Comparison of ENCODE assay signal across 35 cellular contexts in genomic region chrX:30799327-30799726, GRCh38.
DNase-seq lines count a peak whose midpoint lies in the region; ATAC-seq, FAIRE-seq and TF ChIP-seq lines count a peak whose summit lies in the region.
"Had no signal": no experiment of that assay in that cellular context is flagged by ENCODE, and none has a peak within 500 bp of the region (broad histone marks: within the 10 kb centered on the region; RNA-seq: fewer than 3 reads in every experiment).

No MANE protein-coding gene starts in this region.

- H4K20me1 ChIP-seq in H9 (ENCODE audit: control insufficient read depth, insufficient read depth, insufficient read length): peaks cover 4% of the 10 kb centered on the region
- peaks cover 0 to 3% of the 10 kb centered on the region in 2 experiments for H4K20me1 ChIP-seq in H1 (replicated peaks in 1 of 2; ENCODE audit: control insufficient read depth in 1 of 2, insufficient read depth in 2 of 2, low read length in 2 of 2)
- H4K20me1 ChIP-seq: BLaER1; BLaER1 treated with 17β-estradiol and CSF1 and Interleukin-3, amounts not matched to agents 10 nM and 100 nM had no signal

- no peak for FAIRE-seq in H1 (lab: Jason Lieb, UNC)
- FAIRE-seq: A204.1, A549, D721Med had no signal

- H3K36me3 Mint-ChIP-seq in H9 (ENCODE audit: insufficient read depth in 1 of 3, low read depth in 3 of 3) (no peaks in the 10 kb centered on the region; a peak in 1 of 7 replicates), chondrocyte (ENCODE audit: low read depth) (no peaks in the 10 kb centered on the region), endodermal cell (ENCODE audit: low read depth) (no peaks in the 10 kb centered on the region), Caco-2 (ENCODE audit: insufficient read depth, unreplicated experiment) (no peaks in the 10 kb centered on the region)
- H3K36me3 Mint-ChIP-seq: CD14-positive monocyte; CD4-positive, alpha-beta memory T cell; CD4-positive, CD25-positive, alpha-beta regulatory T cell; CD8-positive, alpha-beta memory T cell; CD8-positive, alpha-beta T cell had no signal

- H3K4me1 ChIP-seq in H9 (ENCODE audit: insufficient read depth, low read length) (no peaks in the 10 kb centered on the region), H1 (replicated peaks in 1 of 4; ENCODE audit: control insufficient read depth in 3 of 4, insufficient read depth in 4 of 4, low read length in 3 of 4) (peaks cover 0 to 2% (median 0%) of the 10 kb centered on the region in 4 experiments; a peak in 1 of 7 replicates), endodermal cell (ENCODE audit: control insufficient read depth, insufficient read depth, low read length) (no peaks in the 10 kb centered on the region), left lung (no peaks in the 10 kb centered on the region), Caco-2 (no peaks in the 10 kb centered on the region), ascending aorta (no peaks in the 10 kb centered on the region)
- H3K4me1 ChIP-seq: A549; BE2C; BLaER1; BLaER1 treated with 17β-estradiol and CSF1 and Interleukin-3, amounts not matched to agents 10 nM and 100 nM had no signal

- POLR2A ChIA-PET in H1 (lab: Charles Lee; ENCODE audit: partially characterized antibody): no interaction called here
- POLR2A ChIA-PET in Caco-2 (lab: Charles Lee): no interaction called here

- no peak for TF ChIP-seq POLR2A in H1 (IDR thresholded peaks at IDR 0.05; ENCODE audit: control extremely low read depth in 1 of 2, low read depth in 2 of 2, low read length in 2 of 2)

- WGBS in H9 (ENCODE audit: extremely low coverage, insufficient read length, low lambda C conversion rate): no CpG with 5 or more reads among the region's 2 CpGs
- 80% methylated on average over 1 of the region's 2 CpGs; no CpG with 5 or more reads in 1 of the 2 experiments for WGBS in H1 (ENCODE audit: extremely low coverage in 1 of 2, insufficient coverage in 1 of 2, insufficient read length in 1 of 2, insufficient replicate concordance in 2 of 2, low coverage in 1 of 2, low lambda C conversion rate in 2 of 2, missing lambda C conversion rate in 1 of 2), 2 experiments
- WGBS in endodermal cell (ENCODE audit: insufficient coverage in 1 of 2, insufficient read length in 1 of 2), 2 experiments: 85 to 90% methylated on average over 2 of the region's 2 CpGs

- no peak overlapping the region for H2BK5ac ChIP-seq in H9 (ENCODE audit: insufficient read length, low read length)
- H2BK5ac ChIP-seq in H1 (ENCODE audit: low read depth, low read length): peak overlapping the region; percentile 87

- no TSS peak for BruUV-seq in Caco-2 (replicated peaks; lab: Mats Ljungman, UMichigan)

- no peak overlapping the region for H3T11ph ChIP-seq in H9 (ENCODE audit: low read length)

- peak overlapping the region; percentile 14 for H4K5ac ChIP-seq in H9 (ENCODE audit: insufficient read length, low read depth, low read length)
- no peak overlapping the region for H4K5ac ChIP-seq in H1 (ENCODE audit: insufficient read length, low read depth, low read length)

- no peak overlapping the region for H3K4me3 Mint-ChIP-seq in H9
- H3K4me3 Mint-ChIP-seq in chondrocyte (ENCODE audit: unreplicated experiment): no peak overlapping the region
- no peak overlapping the region for H3K4me3 Mint-ChIP-seq in endodermal cell
- H3K4me3 Mint-ChIP-seq in Caco-2 (ENCODE audit: unreplicated experiment): no peak overlapping the region
- H3K4me3 Mint-ChIP-seq: B cell; CD14-positive monocyte; CD4-positive, alpha-beta memory T cell; CD4-positive, alpha-beta T cell; CD4-positive, CD25-positive, alpha-beta regulatory T cell; CD8-positive, alpha-beta memory T cell; CD8-positive, alpha-beta T cell had no signal

- intact Hi-C loops in left lung (cut with DNase I) (no loop called here), Caco-2 (cut with micrococcal nuclease; ENCODE audit: unreplicated experiment) (no loop called here), ascending aorta (cut with DNase I) (no loop called here)

- H3K79me2 ChIP-seq in H9 (ENCODE audit: insufficient read depth, low read length): no peaks in the 10 kb centered on the region
- no peaks in the 10 kb centered on the region for H3K79me2 ChIP-seq in H1 (ENCODE audit: control insufficient read depth in 1 of 2, insufficient read depth in 2 of 2, low read length in 2 of 2)

- DNase-seq in H9 (no peak), chondrocyte (ENCODE audit: low spot score) (peak; percentile 26), H1 (ENCODE audit: low read depth in 1 of 2, low spot score in 2 of 2) (no peak), endodermal cell (peak; percentile 20), left lung (no peak), Caco-2 (no peak), ascending aorta (ENCODE audit: low spot score in 2 of 2) (no peak), 8988T (no peak)
- DNase-seq: ACHN; AML-193; BE2C; C1 segment of cervical spinal cord; Calu3; CD4-positive, alpha-beta memory T cell; CD4-positive, alpha-beta T cell; CD4-positive, CD25-positive, alpha-beta regulatory T cell; CD8-positive, alpha-beta memory T cell; CD8-positive, alpha-beta T cell; COR-L47; DMS 273 treated with DMSO at 0.1 percent for 48 hours; DMS153; DMS53; DMS79; DMS79 treated with DMSO at 0.1 percent for 48 hours; DND-41; EL had no signal

- H3K36me3 ChIP-seq in H1 (ENCODE audit: control insufficient read depth in 2 of 4, insufficient read depth in 4 of 4, low read length in 3 of 4) (no peaks in the 10 kb centered on the region), endodermal cell (ENCODE audit: control insufficient read depth, insufficient read depth, low read length) (no peaks in the 10 kb centered on the region), left lung (no peaks in the 10 kb centered on the region), Caco-2 (ENCODE audit: control insufficient read depth, insufficient read depth, low read length) (no peaks in the 10 kb centered on the region; the same call in 1 of the 2 replicates), ascending aorta (no peaks in the 10 kb centered on the region)
- H3K36me3 ChIP-seq: BE2C; BLaER1; BLaER1 treated with 17β-estradiol and CSF1 and Interleukin-3, amounts not matched to agents 10 nM and 100 nM had no signal

- no peak overlapping the region for H2AK5ac ChIP-seq in H9 (ENCODE audit: insufficient read length, low read length)
- peak overlapping the region; percentile 98 for H2AK5ac ChIP-seq in H1 (ENCODE audit: low read depth, low read length)

- peaks cover 16% of the 10 kb centered on the region for H3K9me3 ChIP-seq in H9 (ENCODE audit: control insufficient read depth, low read depth, low read length)
- no peaks in the 10 kb centered on the region for H3K9me3 ChIP-seq in H1 (ENCODE audit: insufficient read depth in 2 of 2, low read depth in 1 of 2, low read length in 1 of 2)
- H3K9me3 ChIP-seq in endodermal cell (ENCODE audit: control insufficient read depth, low read length): no peaks in the 10 kb centered on the region
- H3K9me3 ChIP-seq in left lung: no peaks in the 10 kb centered on the region
- no peaks in the 10 kb centered on the region for H3K9me3 ChIP-seq in Caco-2
- no peaks in the 10 kb centered on the region for H3K9me3 ChIP-seq in ascending aorta
- H3K9me3 ChIP-seq: A549, BE2C had no signal

- no peak overlapping the region for H3K56ac ChIP-seq in H9 (ENCODE audit: insufficient read length, low read depth, low read length)
- H3K56ac ChIP-seq in H1 (replicated peaks; ENCODE audit: insufficient read length, low read depth, low read length): no peak overlapping the region

- H4K91ac ChIP-seq in H9 (ENCODE audit: insufficient read length, low read depth, low read length) (no peak overlapping the region), H1 (replicated peaks; ENCODE audit: insufficient read length, low read length) (peak overlapping the region; percentile 75)

- TF ChIP-seq RAD21 in H1 (IDR thresholded peaks at IDR 0.05 in 1 of 2, conservative IDR thresholded peaks at IDR 0.05 in 1 of 2; ENCODE audit: low read depth in 2 of 2, low read length in 2 of 2): no peak

- H3K4me3 ChIP-seq in H1 (ENCODE audit: extremely low read depth in 1 of 4, insufficient read depth in 2 of 4, low read depth in 3 of 4, low read length in 4 of 4): no peak overlapping the region
- no peak overlapping the region for H3K4me3 ChIP-seq in endodermal cell (ENCODE audit: low read length)
- no peak overlapping the region for H3K4me3 ChIP-seq in left lung
- H3K4me3 ChIP-seq in Caco-2 (ENCODE audit: low read depth, low read length): no peak overlapping the region
- no peak overlapping the region for H3K4me3 ChIP-seq in ascending aorta
- H3K4me3 ChIP-seq: A549; BLaER1; BLaER1 treated with 17β-estradiol and CSF1 and Interleukin-3, amounts not matched to agents 10 nM and 100 nM had no signal

- no peak overlapping the region for H2BK20ac ChIP-seq in H9 (ENCODE audit: low read depth, low read length, poor library complexity, severe bottlenecking)
- no peak overlapping the region for H2BK20ac ChIP-seq in H1 (ENCODE audit: low read length)

- H3K23me2 ChIP-seq in H9 (ENCODE audit: insufficient read length, low read depth, low read length, poor library complexity, severe bottlenecking): no peaks in the 10 kb centered on the region
- H3K23me2 ChIP-seq in H1 (ENCODE audit: low read depth, low read length): no peaks in the 10 kb centered on the region

- H3K27ac ChIP-seq in H9 (ENCODE audit: insufficient read length, low read depth, low read length): no peak overlapping the region
- no peak overlapping the region for H3K27ac ChIP-seq in H1 (ENCODE audit: low read depth, low read length)
- no peak overlapping the region for H3K27ac ChIP-seq in endodermal cell (ENCODE audit: low read depth, low read length)
- H3K27ac ChIP-seq in left lung: no peak overlapping the region
- H3K27ac ChIP-seq in ascending aorta: no peak overlapping the region
- H3K27ac ChIP-seq: 22Rv1; A549; BLaER1; BLaER1 treated with 17β-estradiol and CSF1 and Interleukin-3, amounts not matched to agents 10 nM and 100 nM; C4-2B had no signal

- no peaks in the 10 kb centered on the region for H3K79me1 ChIP-seq in H9 (ENCODE audit: insufficient read depth, low read depth, low read length, poor library complexity, severe bottlenecking)
- no peaks in the 10 kb centered on the region for H3K79me1 ChIP-seq in H1 (ENCODE audit: low read depth, low read length)

- no peak overlapping the region for H3K4ac ChIP-seq in H9 (ENCODE audit: low read depth, low read length)
- H3K4ac ChIP-seq in H1 (replicated peaks; ENCODE audit: insufficient read length, low read depth, low read length): no peak overlapping the region

- H2AFZ ChIP-seq in H9 (ENCODE audit: low read length) (no peak overlapping the region), H1 (ENCODE audit: low read length) (no peak overlapping the region)

- no peak for TF ChIP-seq CTCF in H9 (conservative IDR thresholded peaks at IDR 0.05)
- TF ChIP-seq CTCF in chondrocyte (IDR thresholded peaks at IDR 0.05): no peak
- no peak for TF ChIP-seq CTCF in H1 (IDR thresholded peaks at IDR 0.05; ENCODE audit: control extremely low read depth in 1 of 3, insufficient read depth in 1 of 3, low read depth in 1 of 3, low read length in 3 of 3)
- no peak for TF ChIP-seq CTCF in endodermal cell (conservative IDR thresholded peaks at IDR 0.05)
- no peak for TF ChIP-seq CTCF in left lung (IDR thresholded peaks at IDR 0.05)
- no peak for TF ChIP-seq CTCF in Caco-2 (IDR thresholded peaks at IDR 0.05; ENCODE audit: insufficient read depth in 1 of 2, low read depth in 1 of 2, low read length in 1 of 2, severe bottlenecking in 1 of 2, unreplicated experiment in 1 of 2)
- no peak for TF ChIP-seq CTCF in ascending aorta (IDR thresholded peaks at IDR 0.05)

- H2BK12ac ChIP-seq in H9 (ENCODE audit: insufficient read length, low read depth, low read length) (no peak overlapping the region), H1 (ENCODE audit: low read depth, low read length) (peak overlapping the region; percentile 97; the same call in 1 of the 2 replicates)

- no peak overlapping the region for H3K4me2 ChIP-seq in H9 (ENCODE audit: insufficient read depth, insufficient read length, low read length)
- no peak overlapping the region for H3K4me2 ChIP-seq in H1 (ENCODE audit: insufficient read depth in 1 of 2, low read depth in 2 of 2, low read length in 2 of 2)
- H3K4me2 ChIP-seq: A549; BLaER1; BLaER1 treated with 17β-estradiol and CSF1 and Interleukin-3, amounts not matched to agents 10 nM and 100 nM had no signal

- H4K8ac ChIP-seq in H9 (replicated peaks; ENCODE audit: insufficient read length, low read depth, low read length): peak overlapping the region; percentile 71
- H4K8ac ChIP-seq in H1 (ENCODE audit: extremely low read depth, insufficient read depth, low read length): no peak overlapping the region

- no peak overlapping the region for H3K27ac Mint-ChIP-seq in H9
- H3K27ac Mint-ChIP-seq in chondrocyte (ENCODE audit: unreplicated experiment): no peak overlapping the region
- no peak overlapping the region for H3K27ac Mint-ChIP-seq in endodermal cell
- H3K27ac Mint-ChIP-seq in Caco-2 (ENCODE audit: unreplicated experiment): no peak overlapping the region
- H3K27ac Mint-ChIP-seq: B cell; CD14-positive monocyte; CD4-positive, alpha-beta memory T cell; CD4-positive, alpha-beta T cell; CD4-positive, CD25-positive, alpha-beta regulatory T cell; CD8-positive, alpha-beta memory T cell; CD8-positive, alpha-beta T cell had no signal

- H3K9ac ChIP-seq in H9 (ENCODE audit: extremely low read depth, insufficient read length, low read length) (no peak overlapping the region), H1 (replicated peaks in 1 of 4; ENCODE audit: extremely low read depth in 1 of 4, low read depth in 3 of 4, low read length in 3 of 4) (no peak overlapping the region), endodermal cell (ENCODE audit: extremely low read depth, low read length, poor library complexity, severe bottlenecking) (no peak overlapping the region)
- H3K9ac ChIP-seq: BLaER1; BLaER1 treated with 17β-estradiol and CSF1 and Interleukin-3, amounts not matched to agents 10 nM and 100 nM had no signal

- H3K27me3 Mint-ChIP-seq in H9 (ENCODE audit: low read depth) (peaks cover 8% of the 10 kb centered on the region), chondrocyte (ENCODE audit: low read depth) (no peaks in the 10 kb centered on the region), endodermal cell (ENCODE audit: insufficient read depth) (peaks cover 3% of the 10 kb centered on the region), Caco-2 (ENCODE audit: insufficient read depth, unreplicated experiment) (no peaks in the 10 kb centered on the region)
- H3K27me3 Mint-ChIP-seq: B cell; CD4-positive, alpha-beta memory T cell; CD4-positive, alpha-beta T cell; CD4-positive, CD25-positive, alpha-beta regulatory T cell; CD8-positive, alpha-beta memory T cell had no signal

- H3K27me3 ChIP-seq in H9 (ENCODE audit: insufficient read depth, low read length) (no peaks in the 10 kb centered on the region; the same call in 1 of the 2 replicates), H1 (replicated peaks in 1 of 4; ENCODE audit: control insufficient read depth in 3 of 4, extremely low read depth in 1 of 4, insufficient read depth in 3 of 4, low read length in 3 of 4) (peaks cover 0 to 2% (median 0%) of the 10 kb centered on the region in 4 experiments; a peak in 1 of 7 replicates), endodermal cell (ENCODE audit: control insufficient read depth, insufficient read depth, low read length, poor library complexity, severe bottlenecking) (no peaks in the 10 kb centered on the region), left lung (no peaks in the 10 kb centered on the region), Caco-2 (replicated peaks; ENCODE audit: control insufficient read depth, insufficient read depth, low read length) (no peaks in the 10 kb centered on the region), ascending aorta (no peaks in the 10 kb centered on the region)
- H3K27me3 ChIP-seq: BE2C; BLaER1 treated with 17β-estradiol and CSF1 and Interleukin-3, amounts not matched to agents 10 nM and 100 nM had no signal

- H3K9me3 Mint-ChIP-seq in H9: peaks cover 0 to 15% of the 10 kb centered on the region in 2 experiments; a peak in 4 of 5 replicates
- peaks cover 17% of the 10 kb centered on the region for H3K9me3 Mint-ChIP-seq in chondrocyte (ENCODE audit: low read depth)
- H3K9me3 Mint-ChIP-seq in endodermal cell: peaks cover 5% of the 10 kb centered on the region
- no peaks in the 10 kb centered on the region for H3K9me3 Mint-ChIP-seq in Caco-2 (ENCODE audit: unreplicated experiment)
- H3K9me3 Mint-ChIP-seq: CD4-positive, alpha-beta T cell; CD8-positive, alpha-beta memory T cell; CD8-positive, alpha-beta T cell had no signal

- H3K4me1 Mint-ChIP-seq in H9: no peaks in the 10 kb centered on the region
- H3K4me1 Mint-ChIP-seq in chondrocyte (ENCODE audit: low read depth): no peaks in the 10 kb centered on the region
- no peaks in the 10 kb centered on the region for H3K4me1 Mint-ChIP-seq in endodermal cell
- H3K4me1 Mint-ChIP-seq in Caco-2 (ENCODE audit: low read depth, unreplicated experiment): no peaks in the 10 kb centered on the region
- H3K4me1 Mint-ChIP-seq: B cell; CD14-positive monocyte; CD4-positive, alpha-beta memory T cell; CD4-positive, CD25-positive, alpha-beta regulatory T cell; CD8-positive, alpha-beta memory T cell had no signal

- no peak overlapping the region for H3K18ac ChIP-seq in H9 (ENCODE audit: insufficient read length, low read depth, low read length)
- peak overlapping the region; percentile 48 for H3K18ac ChIP-seq in H1 (ENCODE audit: extremely low read depth, low read length)

- H3K23ac ChIP-seq in H9 (ENCODE audit: insufficient read length, low read depth, low read length) (peak overlapping the region; percentile 57), H1 (ENCODE audit: insufficient read length) (no peak overlapping the region)

- H3K14ac ChIP-seq in H9 (ENCODE audit: insufficient read depth, low read length) (no peak overlapping the region; the same call in 1 of the 2 replicates), H1 (ENCODE audit: insufficient read length) (no peak overlapping the region)

- H2BK120ac ChIP-seq in H9 (ENCODE audit: low read depth, low read length, poor library complexity, severe bottlenecking) (no peak overlapping the region), H1 (replicated peaks; ENCODE audit: low read depth, low read length) (no peak overlapping the region)

- H2BK15ac ChIP-seq in H9 (ENCODE audit: low read depth, low read length): no peak overlapping the region
- peak overlapping the region; percentile 97; the same call in 1 of the 2 replicates for H2BK15ac ChIP-seq in H1 (ENCODE audit: low read length)

- no peak for ATAC-seq in left lung
- ATAC-seq: A549; CD8-positive, alpha-beta T cell had no signal

- CTCF ChIA-PET in H1 (lab: Charles Lee; ENCODE audit: partially characterized antibody): no interaction called here
- CTCF ChIA-PET in Caco-2 (lab: Charles Lee): no interaction called here

- no peak for TF ChIP-seq EP300 in H1 (IDR thresholded peaks at IDR 0.05; ENCODE audit: borderline replicate concordance in 1 of 2, low read depth in 2 of 2, low read length in 2 of 2)

Comparison
In these comparisons a context has a peak if more than half of its experiments do, and no peak if none do; other contexts are left out.
1. DNase-seq: peak in chondrocyte (single experiment) and endodermal cell (single experiment); none in H9 (single experiment), H1 (0 of 2), left lung (0 of 2), Caco-2 (0 of 2), ascending aorta (0 of 2) and 8988T (single experiment).